In the genomic region with DNA sequence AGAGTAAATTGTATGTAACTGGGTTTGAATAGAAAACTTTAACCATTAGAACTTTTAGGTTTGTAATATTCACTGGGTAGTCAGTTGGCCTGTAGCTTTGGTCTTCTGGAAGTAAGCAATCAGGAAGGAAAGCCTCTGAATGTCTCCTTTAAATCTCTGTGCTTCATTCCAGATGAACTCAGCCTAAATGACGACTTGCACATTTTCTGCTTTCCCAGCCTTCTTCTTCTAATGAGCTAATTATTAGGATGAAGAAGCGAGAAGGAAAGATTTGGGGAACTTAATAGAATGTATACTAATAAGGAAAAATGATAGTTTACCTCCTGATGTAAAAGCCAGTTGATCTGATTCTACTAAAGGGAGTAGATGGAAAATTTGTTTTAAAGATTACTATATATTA, we compare ENCODE assay signal across 4 cellular contexts.
"Had no signal": no experiment of that assay in that cellular context is flagged by ENCODE, and none has a peak within 500 bp of the region (broad histone marks: within the 10 kb centered on the region; RNA-seq: fewer than 3 reads in every experiment).

No MANE protein-coding gene starts in this region.

- DNase-seq: H9, HCEC 1CT, IMR-90 had no signal

- H3K4me1 Mint-ChIP-seq: GM23338, H9 had no signal

- H3K9me3 Mint-ChIP-seq: GM23338, H9 had no signal

- H3K4me3 Mint-ChIP-seq: GM23338, H9 had no signal

- H3K27ac Mint-ChIP-seq: GM23338, H9 had no signal

- H3K4me3 ChIP-seq: GM23338 had no signal

- ATAC-seq: GM23338 had no signal
